In the genomic region with DNA sequence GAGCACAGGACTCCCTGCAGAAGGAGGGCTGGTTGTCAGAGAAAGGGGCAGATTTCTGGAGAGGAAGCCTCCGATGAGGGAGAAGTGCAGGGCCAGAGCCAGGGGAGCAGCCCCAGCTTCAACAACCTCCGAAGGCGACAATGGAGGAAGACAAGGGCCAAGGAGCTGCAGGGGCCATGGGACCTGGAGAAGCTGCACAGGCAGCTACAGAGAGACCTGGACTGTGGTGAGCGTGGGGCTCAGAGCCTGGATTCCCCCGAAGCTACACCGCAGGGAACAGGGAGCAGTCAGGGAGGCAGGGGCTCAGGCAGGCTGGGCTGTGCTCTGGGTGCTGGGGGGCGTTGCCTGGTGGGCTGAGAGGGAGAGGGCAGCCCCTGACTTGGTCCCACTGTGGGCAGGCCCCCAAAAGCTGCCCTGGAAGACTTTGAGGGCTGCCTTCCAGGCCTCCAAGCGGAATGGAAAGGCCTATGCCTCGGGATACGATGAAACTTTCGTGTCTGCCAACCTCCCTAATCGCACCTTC, we compare ENCODE assay signal across 39 cellular contexts. TPM values are rescaled to one million over a fixed set of nuclear protein-coding genes. Genes with fewer than 3 reads are reported as not detected.
"Had no signal": no experiment of that assay in that cellular context is flagged by ENCODE, and none has a peak within 500 bp of the region (broad histone marks: within the 10 kb centered on the region; RNA-seq: fewer than 3 reads in every experiment).

No MANE protein-coding gene starts in this region.

- H3K9me3 Mint-ChIP-seq: activated naive CD4-positive, alpha-beta T cell treated with anti-CD3 and anti-CD28 coated beads, Interleukin-2, amount 50 U/mL, for 24 hours; activated naive CD8-positive, alpha-beta T cell treated with anti-CD3 and anti-CD28 coated beads, Interleukin-2, amount 50 U/mL, for 24 hours; activated T-helper 2 cell treated with anti-CD3 and anti-CD28 coated beads, Interferon-gamma antibody, Interleukin-2, Interleukin-4, amounts not matched to agents 10 μg/mL and 5 μg/mL and 100 μg/mL, durations not matched to agents 14 hours and 24 hours and 36 hours; natural killer cell treated with Interleukin-12 subunit alpha and Interleukin-12 subunit beta and Interleukin-15 and Interleukin-18, amount 100 ng/mL, for 72 hours; stimulated activated memory B cell treated with anti-CD40 and anti-IgM and Interleukin-4, amounts not matched to agents 10 μg/mL and 1 μg/mL and 100 μg/mL, for 72 hours; stimulated activated naive CD8-positive, alpha-beta T cell treated with anti-CD3 and anti-CD28 coated beads, Interleukin-15, amount 100 ng/mL, for 72 hours; type B pancreatic cell had no signal

- H3K4me3 Mint-ChIP-seq: activated CD8-positive, alpha-beta memory T cell treated with anti-CD3 and anti-CD28 coated beads, Interleukin-2, amount 10 ng/mL, durations not matched to agents 7 days and 5 days; activated CD8-positive, alpha-beta T cell treated with anti-CD3 and anti-CD28 coated beads, Interleukin-2, amount 10 ng/mL, durations not matched to agents 7 days and 5 days; activated naive CD4-positive, alpha-beta T cell treated with anti-CD3 and anti-CD28 coated beads, Interleukin-2, amount 50 U/mL, for 24 hours; activated naive CD8-positive, alpha-beta T cell treated with anti-CD3 and anti-CD28 coated beads, Interleukin-2, amount 50 U/mL, for 24 hours; natural killer cell treated with Interleukin-12 subunit alpha and Interleukin-12 subunit beta and Interleukin-15 and Interleukin-18, amount 100 ng/mL, for 72 hours; stimulated activated memory B cell treated with anti-CD40 and anti-IgM and Interleukin-4, amounts not matched to agents 10 μg/mL and 1 μg/mL and 100 μg/mL, for 72 hours; stimulated activated naive CD8-positive, alpha-beta T cell treated with anti-CD3 and anti-CD28 coated beads, Interleukin-15, amount 100 ng/mL, for 72 hours; T-helper 17 cell; type B pancreatic cell had no signal

- ATAC-seq: activated CD8-positive, alpha-beta memory T cell treated with anti-CD3 and anti-CD28 coated beads, Interleukin-2, amount 10 ng/mL, durations not matched to agents 7 days and 5 days; activated CD8-positive, alpha-beta T cell treated with anti-CD3 and anti-CD28 coated beads, Interleukin-2, amount 10 ng/mL, durations not matched to agents 7 days and 5 days; activated naive CD8-positive, alpha-beta T cell treated with anti-CD3 and anti-CD28 coated beads, Interleukin-2, amount 50 U/mL, for 24 hours; heart right ventricle; mucosa of descending colon; natural killer cell treated with Interleukin-12 subunit alpha and Interleukin-12 subunit beta and Interleukin-15 and Interleukin-18, amount 100 ng/mL, for 72 hours; stimulated activated memory B cell treated with anti-CD40 and anti-IgM and Interleukin-4, amounts not matched to agents 10 μg/mL and 1 μg/mL and 100 μg/mL, for 72 hours; stimulated activated naive CD8-positive, alpha-beta T cell treated with anti-CD3 and anti-CD28 coated beads, Interleukin-15, amount 100 ng/mL, for 72 hours; T-helper 17 cell had no signal

- H3K9me3 ChIP-seq: esophagus muscularis mucosa, heart right ventricle, left ventricle myocardium inferior, mucosa of descending colon, neutrophil, ovary, prostate gland, sigmoid colon, vagina had no signal

- H3K4me1 Mint-ChIP-seq: activated CD8-positive, alpha-beta memory T cell treated with anti-CD3 and anti-CD28 coated beads, Interleukin-2, amount 10 ng/mL, durations not matched to agents 7 days and 5 days; activated naive CD4-positive, alpha-beta T cell treated with anti-CD3 and anti-CD28 coated beads, Interleukin-2, amount 50 U/mL, for 24 hours; activated naive CD8-positive, alpha-beta T cell treated with anti-CD3 and anti-CD28 coated beads, Interleukin-2, amount 50 U/mL, for 24 hours; stimulated activated memory B cell treated with anti-CD40 and anti-IgM and Interleukin-4, amounts not matched to agents 10 μg/mL and 1 μg/mL and 100 μg/mL, for 72 hours; stimulated activated naive CD8-positive, alpha-beta T cell treated with anti-CD3 and anti-CD28 coated beads, Interleukin-15, amount 100 ng/mL, for 72 hours; T-helper 17 cell had no signal

- H3K36me3 ChIP-seq: esophagus muscularis mucosa, heart right ventricle, left ventricle myocardium inferior, neutrophil, ovary, prostate gland, sigmoid colon, vagina, WERI-Rb-1 had no signal

- DNase-seq: activated CD4-positive, alpha-beta T cell treated with anti-CD3 and anti-CD28 coated beads for 1 hour; activated CD4-positive, alpha-beta T cell treated with anti-CD3 and anti-CD28 coated beads, Interleukin-2, amount 50 U/mL, for 1 hour; activated CD8-positive, alpha-beta memory T cell treated with anti-CD3 and anti-CD28 coated beads, Interleukin-2, amount 10 ng/mL, durations not matched to agents 7 days and 5 days; activated CD8-positive, alpha-beta T cell treated with anti-CD3 and anti-CD28 coated beads, Interleukin-2, amount 10 ng/mL, durations not matched to agents 7 days and 5 days; activated naive CD8-positive, alpha-beta T cell treated with anti-CD3 and anti-CD28 coated beads, Interleukin-2, amount 50 U/mL, for 24 hours; activated T-cell treated with anti-CD3 and anti-CD28 coated beads, Interleukin-2, amount 50 U/mL, for 48 hours; amygdala; caudate nucleus; cortex of kidney; foreskin melanocyte; heart right ventricle; left ventricle myocardium inferior; mucosa of descending colon; ovary; retina; sigmoid colon; stimulated activated CD4-positive, alpha-beta T cell treated with anti-CD3 and anti-CD28 coated beads, Interleukin-1b, Interleukin-23, amount 100 ng/mL, for 48 hours; stimulated activated CD4-positive, alpha-beta T cell treated with anti-CD3 and anti-CD28 coated beads, Interleukin-4, amount 100 ng/mL, for 4 hours; stimulated activated CD8-positive, alpha-beta memory T cell treated with anti-CD3 and anti-CD28 coated beads, Interleukin-4, amount 100 ng/mL, for 48 hours; stimulated activated naive CD8-positive, alpha-beta T cell treated with anti-CD3 and anti-CD28 coated beads, Interleukin-15, amount 100 ng/mL, for 72 hours; substantia nigra; T-helper 17 cell; T1000; WERI-Rb-1 had no signal

- H3K27ac Mint-ChIP-seq: activated CD8-positive, alpha-beta memory T cell treated with anti-CD3 and anti-CD28 coated beads, Interleukin-2, amount 10 ng/mL, durations not matched to agents 7 days and 5 days; activated CD8-positive, alpha-beta T cell treated with anti-CD3 and anti-CD28 coated beads, Interleukin-2, amount 10 ng/mL, durations not matched to agents 7 days and 5 days; activated naive CD4-positive, alpha-beta T cell treated with anti-CD3 and anti-CD28 coated beads, Interleukin-2, amount 50 U/mL, for 24 hours; activated naive CD8-positive, alpha-beta T cell treated with anti-CD3 and anti-CD28 coated beads, Interleukin-2, amount 50 U/mL, for 24 hours; activated T-helper 2 cell treated with anti-CD3 and anti-CD28 coated beads, Interferon-gamma antibody, Interleukin-2, Interleukin-4, amounts not matched to agents 10 μg/mL and 5 μg/mL and 100 μg/mL, durations not matched to agents 14 hours and 24 hours and 36 hours; natural killer cell treated with Interleukin-12 subunit alpha and Interleukin-12 subunit beta and Interleukin-15 and Interleukin-18, amount 100 ng/mL, for 72 hours; stimulated activated memory B cell treated with anti-CD40 and anti-IgM and Interleukin-4, amounts not matched to agents 10 μg/mL and 1 μg/mL and 100 μg/mL, for 72 hours; T-helper 17 cell; type B pancreatic cell had no signal

- H3K27ac ChIP-seq: esophagus muscularis mucosa, heart right ventricle, left ventricle myocardium inferior, neutrophil, ovary, prostate gland, sigmoid colon, vagina, WERI-Rb-1 had no signal

- H3K4me2 ChIP-seq: smooth muscle cell had no signal

- H3K36me3 Mint-ChIP-seq: activated CD8-positive, alpha-beta memory T cell treated with anti-CD3 and anti-CD28 coated beads, Interleukin-2, amount 10 ng/mL, durations not matched to agents 7 days and 5 days; activated naive CD4-positive, alpha-beta T cell treated with anti-CD3 and anti-CD28 coated beads, Interleukin-2, amount 50 U/mL, for 24 hours; natural killer cell treated with Interleukin-12 subunit alpha and Interleukin-12 subunit beta and Interleukin-15 and Interleukin-18, amount 100 ng/mL, for 72 hours; stimulated activated memory B cell treated with anti-CD40 and anti-IgM and Interleukin-4, amounts not matched to agents 10 μg/mL and 1 μg/mL and 100 μg/mL, for 72 hours; type B pancreatic cell had no signal

- H3K27me3 Mint-ChIP-seq: activated naive CD4-positive, alpha-beta T cell treated with anti-CD3 and anti-CD28 coated beads, Interleukin-2, amount 50 U/mL, for 24 hours; natural killer cell treated with Interleukin-12 subunit alpha and Interleukin-12 subunit beta and Interleukin-15 and Interleukin-18, amount 100 ng/mL, for 72 hours; stimulated activated memory B cell treated with anti-CD40 and anti-IgM and Interleukin-4, amounts not matched to agents 10 μg/mL and 1 μg/mL and 100 μg/mL, for 72 hours; stimulated activated naive CD8-positive, alpha-beta T cell treated with anti-CD3 and anti-CD28 coated beads, Interleukin-15, amount 100 ng/mL, for 72 hours; T-helper 17 cell had no signal

- H3K27me3 ChIP-seq: neutrophil, ovary, sigmoid colon, vagina had no signal

- H3K4me1 ChIP-seq: esophagus muscularis mucosa, heart right ventricle, left ventricle myocardium inferior, prostate gland, sigmoid colon, vagina had no signal

- H3K4me3 ChIP-seq: esophagus muscularis mucosa, heart right ventricle, left ventricle myocardium inferior, lung, mucosa of descending colon, ovary, prostate gland, sigmoid colon, smooth muscle cell, vagina had no signal

RNA-seq across cellular contexts. Expression of a gene that starts 2.4 kb away (rescaled TPM):
- total RNA-seq: activated CD8-positive, alpha-beta memory T cell treated with anti-CD3 and anti-CD28 coated beads, Interleukin-2, amount 10 ng/mL, durations not matched to agents 7 days and 5 days; activated CD8-positive, alpha-beta T cell treated with anti-CD3 and anti-CD28 coated beads, Interleukin-2, amount 10 ng/mL, durations not matched to agents 7 days and 5 days; activated T-helper 2 cell treated with anti-CD3 and anti-CD28 coated beads, Interferon-gamma antibody, Interleukin-2, Interleukin-4, amounts not matched to agents 10 μg/mL and 5 μg/mL and 100 μg/mL, durations not matched to agents 14 hours and 24 hours and 36 hours; chondrocyte; esophagus muscularis mucosa; glomerular endothelial cell; heart right ventricle; left ventricle myocardium inferior; mesenteric fat pad; myocyte; natural killer cell treated with Interleukin-12 subunit alpha and Interleukin-12 subunit beta and Interleukin-15 and Interleukin-18, amount 100 ng/mL, for 72 hours; ovary; T-helper 17 cell; vagina had no signal
- polyA plus RNA-seq: ovary, sigmoid colon had no signal
